In genomic region chr7:129041142-129041928, GRCh38 we compare ENCODE assay signal across 15 cellular contexts. TPM values are rescaled to one million over a fixed set of nuclear protein-coding genes. Genes with fewer than 3 reads are reported as not detected.
DNase-seq lines count a peak whose midpoint lies in the region; ATAC-seq lines count a peak whose summit lies in the region.
"Had no signal": no experiment of that assay in that cellular context is flagged by ENCODE, and none has a peak within 500 bp of the region (broad histone marks: within the 10 kb centered on the region; RNA-seq: fewer than 3 reads in every experiment).

No MANE protein-coding gene starts in this region.

- peaks cover 11 to 52% of the 10 kb centered on the region in 2 donors for H3K36me3 Mint-ChIP-seq in activated naive CD4-positive, alpha-beta T cell treated with anti-CD3 and anti-CD28 coated beads, Interleukin-2, amount 50 U/mL, for 72 hours
- H3K36me3 Mint-ChIP-seq in central memory CD8-positive, alpha-beta T cell (ENCODE audit: insufficient read depth) = peaks cover 20% of the 10 kb centered on the region
- peaks cover 34 to 36% of the 10 kb centered on the region in 2 donors for H3K36me3 Mint-ChIP-seq in stimulated activated naive B cell treated with anti-CD40 and anti-IgM and Interleukin-4, amounts not matched to agents 10 μg/mL and 1 μg/mL and 100 μg/mL, for 72 hours

- peak overlapping the region in 1 of 2 donors; percentile 58 for H3K27ac Mint-ChIP-seq in activated naive CD4-positive, alpha-beta T cell treated with anti-CD3 and anti-CD28 coated beads, Interleukin-2, amount 50 U/mL, for 72 hours
- H3K27ac Mint-ChIP-seq in central memory CD8-positive, alpha-beta T cell (ENCODE audit: low read depth) = peak overlapping the region; percentile 49
- peak overlapping the region; percentile 10 for H3K27ac Mint-ChIP-seq in stimulated activated naive B cell treated with anti-CD40 and anti-IgM and Interleukin-4, amounts not matched to agents 10 μg/mL and 1 μg/mL and 100 μg/mL, for 72 hours
- H3K27ac Mint-ChIP-seq: activated CD4-positive, alpha-beta T cell treated with anti-CD3 and anti-CD28 coated beads, Interleukin-2, amount 10 ng/mL, durations not matched to agents 7 days and 5 days had no signal

- no peaks in the 10 kb centered on the region for H3K27me3 ChIP-seq in HUES64 (ENCODE audit: insufficient read depth, low read length)
- H3K27me3 ChIP-seq: SJCRH30 had no signal

- 96% methylated on average over 2 of the region's 2 CpGs for WGBS in HUES64

- H3K4me1 Mint-ChIP-seq in central memory CD8-positive, alpha-beta T cell = peaks cover 69% of the 10 kb centered on the region
- peaks cover 29 to 54% of the 10 kb centered on the region in 2 donors for H3K4me1 Mint-ChIP-seq in stimulated activated naive B cell treated with anti-CD40 and anti-IgM and Interleukin-4, amounts not matched to agents 10 μg/mL and 1 μg/mL and 100 μg/mL, for 72 hours

- peaks cover 0 to 5% of the 10 kb centered on the region in 2 donors for H3K9me3 Mint-ChIP-seq in activated naive CD4-positive, alpha-beta T cell treated with anti-CD3 and anti-CD28 coated beads, Interleukin-2, amount 50 U/mL, for 72 hours
- H3K9me3 Mint-ChIP-seq in central memory CD8-positive, alpha-beta T cell = no peaks in the 10 kb centered on the region
- no peaks in the 10 kb centered on the region for H3K9me3 Mint-ChIP-seq in stimulated activated naive B cell treated with anti-CD40 and anti-IgM and Interleukin-4, amounts not matched to agents 10 μg/mL and 1 μg/mL and 100 μg/mL, for 72 hours
- H3K9me3 Mint-ChIP-seq: activated CD4-positive, alpha-beta T cell treated with anti-CD3 and anti-CD28 coated beads, Interleukin-2, amount 10 ng/mL, durations not matched to agents 7 days and 5 days had no signal

- no peak for DNase-seq in activated naive CD4-positive, alpha-beta T cell treated with anti-CD3 and anti-CD28 coated beads, Interleukin-2, amount 50 U/mL, for 72 hours (ENCODE audit: low spot score in 2 of 2)
- no peak for DNase-seq in activated naive CD4-positive, alpha-beta T cell treated with Interleukin-2 at 50 U/mL for 16 hours
- DNase-seq in central memory CD8-positive, alpha-beta T cell (ENCODE audit: low spot score in 2 of 2) = no peak
- DNase-seq in stimulated activated naive B cell treated with anti-CD40 and anti-IgM and Interleukin-4, amounts not matched to agents 10 μg/mL and 1 μg/mL and 100 μg/mL, for 72 hours = no peak
- DNase-seq in ecto neural progenitor cell (ENCODE audit: low spot score) (no peak), DMS153 (lab: John Stamatoyannopoulos, UW) (no peak)
- DNase-seq: activated CD4-positive, alpha-beta T cell treated with anti-CD3 and anti-CD28 coated beads, Interleukin-2, amount 10 ng/mL, durations not matched to agents 7 days and 5 days; anterior cingulate cortex; EL; hippocampal formation; NCI-H526; SJCRH30 had no signal

- H3K9me3 ChIP-seq in HUES64 (ENCODE audit: insufficient read depth, low read depth, low read length) = no peaks in the 10 kb centered on the region
- H3K9me3 ChIP-seq: SJCRH30 had no signal

- peak overlapping the region; percentile 60; the same call in 1 of the 2 replicates for H3K27ac ChIP-seq in HUES64 (ENCODE audit: low read depth, low read length)
- H3K27ac ChIP-seq: SJCRH30 had no signal

- H3K4me3 Mint-ChIP-seq in central memory CD8-positive, alpha-beta T cell = no peak overlapping the region
- H3K4me3 Mint-ChIP-seq in stimulated activated naive B cell treated with anti-CD40 and anti-IgM and Interleukin-4, amounts not matched to agents 10 μg/mL and 1 μg/mL and 100 μg/mL, for 72 hours = no peak overlapping the region
- H3K4me3 Mint-ChIP-seq: activated CD4-positive, alpha-beta T cell treated with anti-CD3 and anti-CD28 coated beads, Interleukin-2, amount 10 ng/mL, durations not matched to agents 7 days and 5 days had no signal

- H3K4me1 ChIP-seq in HUES64 (ENCODE audit: insufficient read depth, low read length) = peaks cover 32% of the 10 kb centered on the region
- H3K4me1 ChIP-seq: SJCRH30 had no signal

- H3K9ac ChIP-seq in HUES64 (ENCODE audit: low read depth, low read length) = no peak overlapping the region

- ATAC-seq in activated naive CD4-positive, alpha-beta T cell treated with anti-CD3 and anti-CD28 coated beads, Interleukin-2, amount 50 U/mL, for 72 hours = peak; percentile 16 to 71
- no peak for ATAC-seq in central memory CD8-positive, alpha-beta T cell (replicated peaks; ENCODE audit: extremely low read depth, poor library complexity, severe bottlenecking)
- peak in 1 of 2 donors; percentile 33 for ATAC-seq in stimulated activated naive B cell treated with anti-CD40 and anti-IgM and Interleukin-4, amounts not matched to agents 10 μg/mL and 1 μg/mL and 100 μg/mL, for 72 hours (replicated peaks)
- ATAC-seq in HG02642 (IDR thresholded peaks at IDR 0.05; ENCODE audit: poor library complexity, unreplicated experiment) = no peak

- H3K27me3 Mint-ChIP-seq in central memory CD8-positive, alpha-beta T cell = no peaks in the 10 kb centered on the region
- no peaks in the 10 kb centered on the region for H3K27me3 Mint-ChIP-seq in stimulated activated naive B cell treated with anti-CD40 and anti-IgM and Interleukin-4, amounts not matched to agents 10 μg/mL and 1 μg/mL and 100 μg/mL, for 72 hours
- H3K27me3 Mint-ChIP-seq: activated CD4-positive, alpha-beta T cell treated with anti-CD3 and anti-CD28 coated beads, Interleukin-2, amount 10 ng/mL, durations not matched to agents 7 days and 5 days had no signal

- peaks cover 17% of the 10 kb centered on the region for H3K36me3 ChIP-seq in HUES64 (ENCODE audit: insufficient read depth, low read length)

- H3K4me3 ChIP-seq in HUES64 (ENCODE audit: low read length) = no peak overlapping the region
- H3K4me3 ChIP-seq: lung, SJCRH30 had no signal

RNA-seq across cellular contexts. Expression of gene TNPO3, which starts 13.6 kb away (rescaled TPM):
- 10 to 100 TPM; 60.4 to 67.3 TPM for total RNA-seq in activated naive CD4-positive, alpha-beta T cell treated with anti-CD3 and anti-CD28 coated beads, Interleukin-2, amount 50 U/mL, for 72 hours
- polyA plus RNA-seq in HUES64 (2013, experiment 1 of 2) = 66.3 TPM
- polyA plus RNA-seq in HUES64 (2013, experiment 2 of 2) = 65.7 TPM

Comparison
In these comparisons a context has a peak if more than half of its experiments do, and no peak if none do; other contexts are left out.
1. ATAC-seq: peak in activated naive CD4-positive, alpha-beta T cell treated with anti-CD3 and anti-CD28 coated beads, Interleukin-2, amount 50 U/mL, for 72 hours (2 of 2); none in central memory CD8-positive, alpha-beta T cell (single experiment) and HG02642 (single experiment).